8 cellular contexts compared by ENCODE assay signal in the genomic region with DNA sequence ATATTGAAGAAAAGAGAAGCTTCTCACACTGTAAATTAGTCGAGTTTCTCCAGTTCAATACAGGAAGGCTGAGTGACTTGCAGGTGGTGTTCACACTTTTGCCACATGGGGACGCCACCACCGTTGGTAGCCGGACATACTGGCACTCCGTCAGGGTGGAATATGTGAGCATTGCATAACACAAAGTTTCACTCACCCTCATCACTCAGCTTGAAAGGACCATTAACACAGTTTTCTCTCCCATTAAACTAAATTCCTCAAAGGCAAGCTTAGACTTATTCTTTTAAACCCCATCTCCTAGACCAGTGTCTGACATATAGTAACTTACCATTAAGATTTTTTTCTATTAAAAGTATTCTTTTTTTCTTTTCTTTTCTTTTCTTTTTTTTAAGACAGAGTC.
DNase-seq lines count a peak whose midpoint lies in the region; ATAC-seq and TF ChIP-seq lines count a peak whose summit lies in the region.

No MANE protein-coding gene starts in this region.

- POLR2A ChIA-PET in PC-3 (lab: Charles Lee; ENCODE audit: unreplicated experiment) = interaction anchor here (0.7 kb wide), 1 partner anchor 149 kb away, joined by 5 read pairs; a partner anchor contains a TSS
- POLR2A ChIA-PET in CD8-positive, alpha-beta memory T cell (lab: Charles Lee) = no interaction called here

- no peaks in the 10 kb centered on the region for H3K27me3 ChIP-seq in PC-3 (ENCODE audit: low read length)
- H3K27me3 ChIP-seq in CD8-positive, alpha-beta memory T cell (ENCODE audit: insufficient read depth, low read length, poor library complexity, severe bottlenecking) = no peaks in the 10 kb centered on the region

- peak; percentile 22 for DNase-seq in DMS 273 treated with DMSO at 0.1 percent for 48 hours (lab: John Stamatoyannopoulos, UW)
- peak; percentile 72 for DNase-seq in HK-2 (ENCODE audit: unreplicated experiment)
- peak; percentile 87 for DNase-seq in PC-3
- DNase-seq in activated naive CD4-positive, alpha-beta T cell treated with anti-CD3 and anti-CD28 coated beads, Interleukin-2, amount 50 U/mL, for 16 hours = peak; percentile 45
- peak; percentile 74 for DNase-seq in Right ventricle myocardium inferior (ENCODE audit: missing footprints)
- DNase-seq in posterior cingulate gyrus = peak; percentile 41 to 95 (median 69)
- DNase-seq in CD8-positive, alpha-beta memory T cell = no peak

- CTCF ChIA-PET in PC-3 (lab: Charles Lee) = interaction anchor here (0.5 to 1.9 kb wide), 7 partner anchors 9 to 569 kb away, joined by 4 to 19 read pairs (median 6); no protein-coding TSS in a partner anchor
- CTCF ChIA-PET in CD8-positive, alpha-beta memory T cell (lab: Charles Lee) = interaction anchor here (1.3 to 3.3 kb wide), 3 partner anchors 10 to 225 kb away, joined by 3 to 9 read pairs (median 5); no protein-coding TSS in a partner anchor

- H3K9me3 ChIP-seq in PC-3 (ENCODE audit: low read length) = no peaks in the 10 kb centered on the region
- H3K9me3 ChIP-seq in CD8-positive, alpha-beta memory T cell (ENCODE audit: low read length) = no peaks in the 10 kb centered on the region

- H3K79me2 ChIP-seq in PC-3 (ENCODE audit: low read length) = no peaks in the 10 kb centered on the region

- no peaks in the 10 kb centered on the region for H3K9me2 ChIP-seq in PC-3 (replicated peaks; ENCODE audit: low read length)

- no peak overlapping the region for H3K4me3 ChIP-seq in PC-3 (ENCODE audit: low read length)
- no peak overlapping the region for H3K4me3 ChIP-seq in CD8-positive, alpha-beta memory T cell (ENCODE audit: low read length)

- peaks cover 5 to 12% of the 10 kb centered on the region in 2 donors for H3K27me3 Mint-ChIP-seq in CD8-positive, alpha-beta memory T cell

- no peak overlapping the region for H3K4me3 Mint-ChIP-seq in CD8-positive, alpha-beta memory T cell

- ATAC-seq in GM19467 (IDR thresholded peaks at IDR 0.05; ENCODE audit: unreplicated experiment) (peak; percentile 52), PC-3 (peak; percentile 83), Right ventricle myocardium inferior (peak; percentile 69)

- H3K36me3 ChIP-seq in PC-3 (ENCODE audit: low read depth, low read length) = no peaks in the 10 kb centered on the region
- H3K36me3 ChIP-seq in CD8-positive, alpha-beta memory T cell (ENCODE audit: insufficient read depth, low read length) = no peaks in the 10 kb centered on the region

- H3K4me1 Mint-ChIP-seq in CD8-positive, alpha-beta memory T cell = peaks cover 0 to 2% (median 0%) of the 10 kb centered on the region in 3 donors

- H3K27ac Mint-ChIP-seq in CD8-positive, alpha-beta memory T cell = no peak overlapping the region

- H3K4me2 ChIP-seq in PC-3 (ENCODE audit: low read length) = no peak overlapping the region

- no peak overlapping the region for H3K27ac ChIP-seq in PC-3 (ENCODE audit: low read length)
- no peak overlapping the region for H3K27ac ChIP-seq in CD8-positive, alpha-beta memory T cell (ENCODE audit: low read depth, low read length)

- no peaks in the 10 kb centered on the region for H3K36me3 Mint-ChIP-seq in CD8-positive, alpha-beta memory T cell

- H3K9ac ChIP-seq in PC-3 (ENCODE audit: low read length) = no peak overlapping the region

- intact Hi-C loops in PC-3 (cut with micrococcal nuclease) (loop anchor here (1.0 to 2.0 kb wide), 3 partner anchors 21 to 225 kb away; a partner anchor contains a TSS), Right ventricle myocardium inferior (cut with DNase I) (loop anchor here (1.0 to 10.0 kb wide), 4 partner anchors 152 to 579 kb away; a partner anchor contains a TSS), posterior cingulate gyrus (cut with DNase I) (no loop called here)

- BruUV-seq in PC-3 (replicated peaks; lab: Mats Ljungman, UMichigan) = no TSS peak

- no peaks in the 10 kb centered on the region for H3F3A ChIP-seq in PC-3 (ENCODE audit: low read length, unreplicated experiment)

- peak; percentile 98 for TF ChIP-seq CTCF in PC-3 (conservative IDR thresholded peaks at IDR 0.05; ENCODE audit: low read depth, low read length)

- no peak overlapping the region for H2AFZ ChIP-seq in PC-3 (ENCODE audit: low read length)

- H3K9me3 Mint-ChIP-seq in CD8-positive, alpha-beta memory T cell = no peaks in the 10 kb centered on the region

- H3K4me1 ChIP-seq in PC-3 (ENCODE audit: insufficient read depth, low read length) = peaks cover 15% of the 10 kb centered on the region
- no peaks in the 10 kb centered on the region for H3K4me1 ChIP-seq in CD8-positive, alpha-beta memory T cell (ENCODE audit: insufficient read depth, low read length)

- no peaks in the 10 kb centered on the region for H4K20me1 ChIP-seq in PC-3 (ENCODE audit: low read length)

Comparison
In these comparisons a context has a peak if more than half of its experiments do, and no peak if none do; other contexts are left out.
1. DNase-seq: peak in DMS 273 treated with DMSO at 0.1 percent for 48 hours (single experiment), HK-2 (single experiment), PC-3 (single experiment), activated naive CD4-positive, alpha-beta T cell treated with anti-CD3 and anti-CD28 coated beads, Interleukin-2, amount 50 U/mL, for 16 hours (single experiment), Right ventricle myocardium inferior (single experiment) and posterior cingulate gyrus (10 of 10); none in CD8-positive, alpha-beta memory T cell (0 of 5).
2. Peak in every context shown above with its lines, with median percentiles within 50 percentile points of each other: ATAC-seq.